In genomic region chr14:69636718-69637480, GRCh38 we compare ENCODE assay signal across 2 cellular contexts.
TF ChIP-seq lines count a peak whose summit lies in the region.

No MANE protein-coding gene starts in this region.

TF ChIP-seq in HepG2, 621 proteins besides CTCF, POLR2A, EP300 and RAD21:
- no peak for TF ChIP-seq FOXC1 (CRISPR knock-in tag; IDR thresholded peaks at IDR 0.05; ENCODE audit: borderline replicate concordance)
- no peak for TF ChIP-seq BORCS8-MEF2B (CRISPR knock-in tag; IDR thresholded peaks at IDR 0.05)
- no peak for TF ChIP-seq ZNF20 (CRISPR knock-in tag; IDR thresholded peaks at IDR 0.05)
- TF ChIP-seq ZKSCAN5 (CRISPR knock-in tag; IDR thresholded peaks at IDR 0.05): no peak
- peak; percentile 86 for TF ChIP-seq ZNF629 (CRISPR knock-in tag; conservative IDR thresholded peaks at IDR 0.05)
- TF ChIP-seq PHF20 (CRISPR knock-in tag; IDR thresholded peaks at IDR 0.05): 0 out of 2 replicates have a peak, but pooled peaks have one; percentile 20
- 0 out of 2 replicates have a peak, but pooled peaks have one; percentile 20 for TF ChIP-seq CHD4 (IDR thresholded peaks at IDR 0.05; ENCODE audit: borderline replicate concordance, low read length)

TF ChIP-seq in H1, 55 proteins besides CTCF, POLR2A, EP300 and RAD21:
- TF ChIP-seq HDAC2 (IDR thresholded peaks at IDR 0.05; ENCODE audit: borderline replicate concordance in 1 of 2, low read depth in 2 of 2, low read length in 2 of 2) (no peak), KDM1A (IDR thresholded peaks at IDR 0.05; ENCODE audit: borderline replicate concordance, low read length) (peak; percentile 67; the same call in 1 of the 2 replicates)
